1 cellular context compared by ENCODE assay signal in genomic region chr11:2929511-2929879, GRCh38.
TF ChIP-seq lines count a peak whose summit lies in the region.

No MANE protein-coding gene starts in this region.

TF ChIP-seq in HepG2, 621 proteins besides CTCF, POLR2A, EP300 and RAD21 (continued from another document):
- TF ChIP-seq ZNF777 (CRISPR knock-in tag; IDR thresholded peaks at IDR 0.05) (peak; percentile 75; the same call in 1 of the 2 replicates), HNRNPUL1 (IDR thresholded peaks at IDR 0.05; ENCODE audit: low read depth, low read length) (no peak), ZNF224 (CRISPR knock-in tag; IDR thresholded peaks at IDR 0.05) (no peak), ZNF121 (CRISPR knock-in tag; IDR thresholded peaks at IDR 0.05) (peak; percentile 45; the same call in 1 of the 2 replicates), SSRP1 (CRISPR knock-in tag; IDR thresholded peaks at IDR 0.05) (no peak)
- TF ChIP-seq, protein P1, sequence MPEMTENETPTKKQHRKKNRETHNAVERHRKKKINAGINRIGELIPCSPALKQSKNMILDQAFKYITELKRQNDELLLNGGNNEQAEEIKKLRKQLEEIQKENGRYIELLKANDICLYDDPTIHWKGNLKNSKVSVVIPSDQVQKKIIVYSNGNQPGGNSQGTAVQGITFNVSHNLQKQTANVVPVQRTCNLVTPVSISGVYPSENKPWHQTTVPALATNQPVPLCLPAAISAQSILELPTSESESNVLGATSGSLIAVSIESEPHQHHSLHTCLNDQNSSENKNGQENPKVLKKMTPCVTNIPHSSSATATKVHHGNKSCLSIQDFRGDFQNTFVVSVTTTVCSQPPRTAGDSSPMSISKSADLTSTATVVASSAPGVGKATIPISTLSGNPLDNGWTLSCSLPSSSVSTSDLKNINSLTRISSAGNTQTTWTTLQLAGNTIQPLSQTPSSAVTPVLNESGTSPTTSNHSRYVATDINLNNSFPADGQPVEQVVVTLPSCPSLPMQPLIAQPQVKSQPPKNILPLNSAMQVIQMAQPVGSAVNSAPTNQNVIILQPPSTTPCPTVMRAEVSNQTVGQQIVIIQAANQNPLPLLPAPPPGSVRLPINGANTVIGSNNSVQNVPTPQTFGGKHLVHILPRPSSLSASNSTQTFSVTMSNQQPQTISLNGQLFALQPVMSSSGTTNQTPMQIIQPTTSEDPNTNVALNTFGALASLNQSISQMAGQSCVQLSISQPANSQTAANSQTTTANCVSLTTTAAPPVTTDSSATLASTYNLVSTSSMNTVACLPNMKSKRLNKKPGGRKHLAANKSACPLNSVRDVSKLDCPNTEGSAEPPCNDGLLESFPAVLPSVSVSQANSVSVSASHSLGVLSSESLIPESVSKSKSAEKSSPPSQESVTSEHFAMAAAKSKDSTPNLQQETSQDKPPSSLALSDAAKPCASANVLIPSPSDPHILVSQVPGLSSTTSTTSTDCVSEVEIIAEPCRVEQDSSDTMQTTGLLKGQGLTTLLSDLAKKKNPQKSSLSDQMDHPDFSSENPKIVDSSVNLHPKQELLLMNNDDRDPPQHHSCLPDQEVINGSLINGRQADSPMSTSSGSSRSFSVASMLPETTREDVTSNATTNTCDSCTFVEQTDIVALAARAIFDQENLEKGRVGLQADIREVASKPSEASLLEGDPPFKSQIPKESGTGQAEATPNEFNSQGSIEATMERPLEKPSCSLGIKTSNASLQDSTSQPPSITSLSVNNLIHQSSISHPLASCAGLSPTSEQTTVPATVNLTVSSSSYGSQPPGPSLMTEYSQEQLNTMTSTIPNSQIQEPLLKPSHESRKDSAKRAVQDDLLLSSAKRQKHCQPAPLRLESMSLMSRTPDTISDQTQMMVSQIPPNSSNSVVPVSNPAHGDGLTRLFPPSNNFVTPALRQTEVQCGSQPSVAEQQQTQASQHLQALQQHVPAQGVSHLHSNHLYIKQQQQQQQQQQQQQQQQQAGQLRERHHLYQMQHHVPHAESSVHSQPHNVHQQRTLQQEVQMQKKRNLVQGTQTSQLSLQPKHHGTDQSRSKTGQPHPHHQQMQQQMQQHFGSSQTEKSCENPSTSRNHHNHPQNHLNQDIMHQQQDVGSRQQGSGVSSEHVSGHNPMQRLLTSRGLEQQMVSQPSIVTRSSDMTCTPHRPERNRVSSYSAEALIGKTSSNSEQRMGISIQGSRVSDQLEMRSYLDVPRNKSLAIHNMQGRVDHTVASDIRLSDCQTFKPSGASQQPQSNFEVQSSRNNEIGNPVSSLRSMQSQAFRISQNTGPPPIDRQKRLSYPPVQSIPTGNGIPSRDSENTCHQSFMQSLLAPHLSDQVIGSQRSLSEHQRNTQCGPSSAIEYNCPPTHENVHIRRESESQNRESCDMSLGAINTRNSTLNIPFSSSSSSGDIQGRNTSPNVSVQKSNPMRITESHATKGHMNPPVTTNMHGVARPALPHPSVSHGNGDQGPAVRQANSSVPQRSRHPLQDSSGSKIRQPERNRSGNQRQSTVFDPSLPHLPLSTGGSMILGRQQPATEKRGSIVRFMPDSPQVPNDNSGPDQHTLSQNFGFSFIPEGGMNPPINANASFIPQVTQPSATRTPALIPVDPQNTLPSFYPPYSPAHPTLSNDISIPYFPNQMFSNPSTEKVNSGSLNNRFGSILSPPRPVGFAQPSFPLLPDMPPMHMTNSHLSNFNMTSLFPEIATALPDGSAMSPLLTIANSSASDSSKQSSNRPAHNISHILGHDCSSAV (CRISPR knock-in tag; IDR thresholded peaks at IDR 0.05; ENCODE audit: borderline replicate concordance) = no peak
